Comparison of ENCODE assay signal across 8 cellular contexts in the genomic region with DNA sequence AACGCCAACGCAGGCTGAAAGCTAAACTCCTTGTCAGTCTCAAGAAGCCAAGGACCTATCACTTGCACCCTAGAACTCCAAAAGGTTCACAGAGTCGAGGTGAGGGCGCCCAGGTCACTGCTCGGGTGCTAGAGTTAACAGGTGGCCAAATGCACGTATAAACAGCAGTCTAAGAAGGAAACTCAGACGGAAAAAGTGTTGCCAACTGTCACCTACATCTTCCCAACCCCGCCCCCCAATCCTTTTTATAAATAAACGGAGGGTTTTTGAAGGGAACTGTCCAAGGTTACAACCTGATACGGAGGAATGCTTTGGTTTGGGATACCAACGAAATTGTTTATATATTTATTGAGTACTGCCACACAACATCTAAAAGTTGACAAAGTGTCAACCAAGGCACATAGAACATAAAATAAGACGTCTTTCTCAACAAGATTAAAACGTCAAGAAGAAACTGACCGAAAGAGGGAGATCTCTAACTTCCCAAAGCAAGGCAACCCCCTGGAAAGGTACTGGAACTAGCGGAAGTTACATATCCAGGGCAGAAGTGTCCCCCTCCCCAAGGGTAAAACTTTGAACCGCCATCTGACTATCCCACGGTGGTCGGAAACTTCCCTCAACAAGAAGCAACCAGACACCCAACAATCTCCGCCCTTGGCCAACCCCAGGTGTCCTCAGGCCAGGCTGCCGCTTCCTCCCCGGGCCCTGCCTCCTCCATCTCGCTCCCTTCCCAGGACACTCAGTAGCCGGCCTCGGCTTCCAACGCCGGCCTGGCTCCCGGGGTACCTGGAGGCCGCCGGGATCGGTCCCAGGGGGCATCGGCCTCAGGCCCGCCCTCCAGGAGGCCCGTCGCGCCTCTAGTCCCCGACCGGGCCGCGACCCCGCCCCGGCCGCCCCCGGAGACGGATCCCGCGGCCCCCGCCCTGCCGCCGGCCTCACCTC. TPM values are rescaled to one million over a fixed set of nuclear protein-coding genes. Genes with fewer than 3 reads are reported as not detected.
A peak's percentile ranks its signal among the peaks of the same experiment; 100 is the strongest.
DNase-seq lines count a peak whose midpoint lies in the region; ATAC-seq and TF ChIP-seq lines count a peak whose summit lies in the region.

No MANE protein-coding gene starts in this region.

- peaks cover 9% of the 10 kb centered on the region for H3K36me3 Mint-ChIP-seq in CD8-positive, alpha-beta T cell

- peak overlapping the region; percentile 96 for H3K4me3 ChIP-seq in CD8-positive, alpha-beta T cell (ENCODE audit: low read depth, low read length)
- H3K4me3 ChIP-seq in heart left ventricle: peak overlapping the region; percentile 66 to 100 (median 96)
- H3K4me3 ChIP-seq in parathyroid adenoma (ENCODE audit: low read depth, low read length): peak overlapping the region; percentile 89

- H3K27ac Mint-ChIP-seq in CD8-positive, alpha-beta T cell: peak overlapping the region; percentile 93

- TF ChIP-seq CTCF in CD8-positive, alpha-beta T cell (IDR thresholded peaks at IDR 0.05): no peak
- peak in 7 of 12 donors; percentile 15 to 44 (median 21) for TF ChIP-seq CTCF in heart left ventricle (IDR thresholded peaks at IDR 0.05)
- peak; percentile 22 for TF ChIP-seq CTCF in parathyroid adenoma (IDR thresholded peaks at IDR 0.05)

- no peaks in the 10 kb centered on the region for H3K9me3 Mint-ChIP-seq in CD8-positive, alpha-beta T cell

- no peak for TF ChIP-seq POLR2A in heart left ventricle (IDR thresholded peaks at IDR 0.05)

- H3K4me1 ChIP-seq in CD8-positive, alpha-beta T cell (ENCODE audit: insufficient read depth, low read length): peaks cover 38% of the 10 kb centered on the region
- H3K4me1 ChIP-seq in heart left ventricle (peaks cover 8 to 57% (median 29%) of the 10 kb centered on the region in 12 donors), parathyroid adenoma (peaks cover 22% of the 10 kb centered on the region)

- POLR2A ChIA-PET in CD8-positive, alpha-beta T cell (lab: Charles Lee): interaction anchor here (0.6 to 1.8 kb wide), 9 partner anchors 9 to 253 kb away, joined by 3 to 17 read pairs (median 4); partner anchors contain the start of genes NME1, NME2 and TOB1

- H3K4me2 ChIP-seq in parathyroid adenoma (ENCODE audit: low read length): peak overlapping the region; percentile 65

- no peak for ATAC-seq in CD8-positive, alpha-beta T cell
- ATAC-seq in GM19351 (IDR thresholded peaks at IDR 0.05; ENCODE audit: unreplicated experiment): peak; percentile 30
- ATAC-seq in HG03442 (IDR thresholded peaks at IDR 0.05; ENCODE audit: unreplicated experiment): peak; percentile 15
- peak in 3 of 4 donors; percentile 1 to 35 (median 24) for ATAC-seq in heart left ventricle

- H3K27me3 Mint-ChIP-seq in CD8-positive, alpha-beta T cell (ENCODE audit: low read depth): no peaks in the 10 kb centered on the region

- peak in 5 of 7 experiments; percentile 2 to 46 (median 33) for DNase-seq in CD8-positive, alpha-beta T cell
- DNase-seq in SK-N-DZ (ENCODE audit: low spot score) (peak; percentile 57), amniotic epithelial cell (ENCODE audit: low read depth) (peak; percentile 32), heart left ventricle (peak in 4 of 5 donors; percentile 37 to 77 (median 47)), KG1 (lab: John Stamatoyannopoulos, UW) (no peak)

- intact Hi-C loops in CD8-positive, alpha-beta T cell (cut with DNase I, micrococcal nuclease): loop anchor here (1.0 to 5.0 kb wide), 7 partner anchors 23 to 1757 kb away; partner anchors contain the start of genes NME2 (in 2 of the 2), MBTD1 (in 1 of the 2), NME1 (in 1 of the 2) and TOB1 (in 1 of the 2)
- intact Hi-C loops in heart left ventricle (cut with DNase I): loop anchor here in 7 of 10 donors (1.0 to 10.0 kb wide), 5 partner anchors 33 to 255 kb away; partner anchors contain the start of genes NME1 (in 6 of the 7) and TOB1 (in 2 of the 7)

- peak overlapping the region; percentile 94 for H3K4me3 Mint-ChIP-seq in CD8-positive, alpha-beta T cell

- peak overlapping the region; percentile 86 for H2AFZ ChIP-seq in parathyroid adenoma

- H3K79me2 ChIP-seq in parathyroid adenoma: peaks cover 27% of the 10 kb centered on the region

- peak overlapping the region; percentile 91 for H3K9ac ChIP-seq in parathyroid adenoma

- H3K27me3 ChIP-seq in CD8-positive, alpha-beta T cell (ENCODE audit: insufficient read depth, low read length): no peaks in the 10 kb centered on the region
- H3K27me3 ChIP-seq in heart left ventricle (no peaks in the 10 kb centered on the region), parathyroid adenoma (ENCODE audit: control insufficient read depth, insufficient read depth, low read length) (no peaks in the 10 kb centered on the region)

- peak overlapping the region; percentile 95 for H3K27ac ChIP-seq in CD8-positive, alpha-beta T cell (ENCODE audit: low read depth, low read length)
- H3K27ac ChIP-seq in heart left ventricle (peak overlapping the region; percentile 95 to 100 (median 99)), parathyroid adenoma (peak overlapping the region; percentile 94)

- peaks cover 57% of the 10 kb centered on the region for H3K4me1 Mint-ChIP-seq in CD8-positive, alpha-beta T cell (ENCODE audit: low read depth)

- CTCF ChIA-PET in CD8-positive, alpha-beta T cell (lab: Charles Lee): interaction anchor here (1.0 to 2.5 kb wide), 5 partner anchors 25 to 118 kb away, joined by 3 to 13 read pairs (median 3); partner anchors contain the start of gene NME1

- H3K36me3 ChIP-seq in CD8-positive, alpha-beta T cell (ENCODE audit: insufficient read depth, low read length): no peaks in the 10 kb centered on the region
- H3K36me3 ChIP-seq in heart left ventricle: no peaks in the 10 kb centered on the region
- no peaks in the 10 kb centered on the region for H3K36me3 ChIP-seq in parathyroid adenoma (ENCODE audit: control insufficient read depth, insufficient read depth, low read length)

- H3K9me3 ChIP-seq in CD8-positive, alpha-beta T cell (ENCODE audit: low read length): no peaks in the 10 kb centered on the region
- no peaks in the 10 kb centered on the region for H3K9me3 ChIP-seq in heart left ventricle
- H3K9me3 ChIP-seq in parathyroid adenoma (ENCODE audit: control insufficient read depth, low read length): no peaks in the 10 kb centered on the region

- 1 to 3% (median 2%) methylated on average over 33 to 49 of the region's 49 CpGs for WGBS in heart left ventricle, 4 donors

RNA-seq across cellular contexts. Expression of gene SPAG9, which starts 1.0 kb away (rescaled TPM):
- 10 to 100 TPM; 75.7 to 77.6 TPM for total RNA-seq in CD8-positive, alpha-beta T cell
- polyA plus RNA-seq in SK-N-DZ (2014; cell fraction: cytosol; rRNA removed): 45.7 and 66.7 TPM in 2 replicates
- polyA plus RNA-seq in SK-N-DZ (2014; cell fraction: nucleus; rRNA removed): 153 and 163 TPM in 2 replicates
- total RNA-seq in heart left ventricle: 10 to 100 TPM; 35.8 to 65.4 (median 57.4) TPM
- polyA plus RNA-seq in heart left ventricle: 10 to 100 TPM; 15.9 to 38.9 TPM

RNA-seq across cellular contexts. Expression of gene NME1, which starts 33.7 kb away (rescaled TPM):
- 10 to 100 TPM; 11.3 to 12.1 TPM for total RNA-seq in CD8-positive, alpha-beta T cell
- 1,252 and 1,346 TPM in 2 replicates for polyA plus RNA-seq in SK-N-DZ (2014; cell fraction: cytosol; rRNA removed)
- polyA plus RNA-seq in SK-N-DZ (2014; cell fraction: nucleus; rRNA removed): 456 and 674 TPM in 2 replicates
- 10 to 100 TPM in 8 of 9 donors, 1 to 10 TPM in 1; 9.2 to 42.9 (median 23.4) TPM for total RNA-seq in heart left ventricle
- polyA plus RNA-seq in heart left ventricle: 100 to 1,000 TPM in 1 of 2 donors, 10 to 100 TPM in 1; 40.8 to 157 TPM

RNA-seq across cellular contexts. Expression of gene NME2, which starts 46.5 kb away (rescaled TPM):
- total RNA-seq in CD8-positive, alpha-beta T cell: 100 to 1,000 TPM; 165 to 168 TPM
- 1,359 and 1,419 TPM in 2 replicates for polyA plus RNA-seq in SK-N-DZ (2014; cell fraction: cytosol; rRNA removed)
- polyA plus RNA-seq in SK-N-DZ (2014; cell fraction: nucleus; rRNA removed): 799 and 1,017 TPM in 2 replicates
- total RNA-seq in heart left ventricle: 100 to 1,000 TPM; 171 to 386 (median 245) TPM
- 100 to 1,000 TPM; 414 to 813 TPM for polyA plus RNA-seq in heart left ventricle
